In the genomic region with DNA sequence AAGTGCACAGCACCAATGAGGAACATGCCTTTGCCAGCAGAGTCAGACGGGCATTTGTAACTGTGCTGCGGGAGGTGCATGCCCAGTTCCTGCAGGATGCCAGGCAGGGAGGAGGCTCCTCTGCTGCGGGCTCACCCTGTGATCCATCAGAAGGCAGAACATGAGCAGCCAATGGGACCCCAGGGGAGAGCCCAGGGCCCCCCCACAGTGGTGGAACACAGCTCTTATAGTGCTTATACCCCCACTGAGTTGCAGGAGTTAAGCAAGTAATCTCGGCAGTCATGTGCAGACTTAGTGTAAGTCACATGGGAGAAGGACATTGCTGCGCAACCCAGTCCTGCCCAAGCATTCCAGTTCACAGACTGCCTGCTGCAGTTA, we compare ENCODE assay signal across 21 cellular contexts.
"Had no signal": no experiment of that assay in that cellular context is flagged by ENCODE, and none has a peak within 500 bp of the region (broad histone marks: within the 10 kb centered on the region; RNA-seq: fewer than 3 reads in every experiment).

No MANE protein-coding gene starts in this region.

- H2AFZ ChIP-seq: neural progenitor cell had no signal

- H3K4me2 ChIP-seq: neural progenitor cell had no signal

- ATAC-seq: activated CD8-positive, alpha-beta T cell treated with anti-CD3 and anti-CD28 coated beads, Interleukin-2, amount 10 ng/mL, durations not matched to agents 7 days and 5 days; foreskin keratinocyte; pancreas; stimulated activated memory B cell treated with anti-CD40 and anti-IgM and Interleukin-4, amounts not matched to agents 10 μg/mL and 1 μg/mL and 100 μg/mL, for 72 hours had no signal

- H3K27me3 ChIP-seq: brain microvascular endothelial cell, esophagus squamous epithelium, foreskin keratinocyte, neural progenitor cell, pancreas, tibial nerve had no signal

- H3K27ac ChIP-seq: brain microvascular endothelial cell, esophagus squamous epithelium, foreskin keratinocyte, lower lobe of right lung, neural progenitor cell, pancreas, tibial nerve had no signal

- H3K4me3 ChIP-seq: esophagus squamous epithelium, lower lobe of right lung, neural progenitor cell, pancreas, tibial nerve had no signal

- FAIRE-seq: endothelial cell of umbilical vein, pancreas, TTC549 had no signal

- H3K36me3 ChIP-seq: brain microvascular endothelial cell, esophagus squamous epithelium, lower lobe of right lung, neural progenitor cell, pancreas had no signal

- H3K4me1 ChIP-seq: esophagus squamous epithelium, foreskin keratinocyte, lower lobe of right lung, pancreas, tibial nerve had no signal

- H3K9ac ChIP-seq: neural progenitor cell had no signal

- H3K9me3 ChIP-seq: esophagus squamous epithelium, lower lobe of right lung, pancreas had no signal

- DNase-seq: activated B cell treated with CpG ODN at 0.5 μM for 24 hours; activated CD4-positive, alpha-beta T cell treated with anti-CD3 and anti-CD28 coated beads for 48 hours; activated CD8-positive, alpha-beta memory T cell treated with anti-CD3 and anti-CD28 coated beads, Interleukin-2, amount 50 U/mL, for 4 hours; activated CD8-positive, alpha-beta T cell treated with anti-CD3 and anti-CD28 coated beads, Interleukin-2, amount 10 ng/mL, durations not matched to agents 7 days and 5 days; activated effector memory CD4-positive, alpha-beta T cell treated with anti-CD3 and anti-CD28 coated beads, Interleukin-2, amount 50 U/mL, for 16 hours; activated T-cell treated with anti-CD3 and anti-CD28 coated beads, Interleukin-2, amount 50 U/mL, for 48 hours; brain microvascular endothelial cell; effector CD8-positive, alpha-beta T cell; esophagus squamous epithelium; foreskin keratinocyte; glutamatergic neuron; immature natural killer cell; lower lobe of right lung; substantia nigra; SW 1271 had no signal
